ENCODE assay signal across 8 cellular contexts in genomic region chrX:130060122-130061069, GRCh38. TPM values are rescaled to one million over a fixed set of nuclear protein-coding genes. Genes with fewer than 3 reads are reported as not detected.
A peak's percentile ranks its signal among the peaks of the same experiment; 100 is the strongest.
DNase-seq lines count a peak whose midpoint lies in the region; ATAC-seq and TF ChIP-seq lines count a peak whose summit lies in the region.

No MANE protein-coding gene starts in this region.

- H3K9ac ChIP-seq in neural cell (ENCODE audit: low read length): peak overlapping the region; percentile 12

- H4K20me1 ChIP-seq in neural cell (ENCODE audit: insufficient read depth): no peaks in the 10 kb centered on the region

- no peaks in the 10 kb centered on the region for H3K9me3 Mint-ChIP-seq in IgD-negative memory B cell
- H3K9me3 Mint-ChIP-seq in stimulated activated naive CD8-positive, alpha-beta T cell treated with anti-CD3 and anti-CD28 coated beads, Interleukin-15, Interleukin-2, amounts not matched to agents 100 ng/mL and 50 ng/mL, for 24 hours: no peaks in the 10 kb centered on the region

- H3K79me2 ChIP-seq in neural cell (replicated peaks; ENCODE audit: insufficient read depth, low read length): no peaks in the 10 kb centered on the region

- no peak overlapping the region for H3K27ac ChIP-seq in neural cell (ENCODE audit: low read length)

- no peak overlapping the region for H3K4me2 ChIP-seq in neural cell (ENCODE audit: low read length)

- no peaks in the 10 kb centered on the region for H3F3A ChIP-seq in neural cell (ENCODE audit: insufficient read depth, low read length, poor library complexity, severe bottlenecking)

- peaks cover 0 to 5% (median 4%) of the 10 kb centered on the region in 3 donors for H3K4me1 Mint-ChIP-seq in IgD-negative memory B cell
- H3K4me1 Mint-ChIP-seq in stimulated activated naive CD8-positive, alpha-beta T cell treated with anti-CD3 and anti-CD28 coated beads, Interleukin-15, Interleukin-2, amounts not matched to agents 100 ng/mL and 50 ng/mL, for 24 hours (ENCODE audit: low read depth): peaks cover 11% of the 10 kb centered on the region

- DNase-seq in DMS79 treated with DMSO at 0.1 percent for 48 hours (lab: John Stamatoyannopoulos, UW) (peak; percentile 44), RPMI7951 (ENCODE audit: low read depth) (peak; percentile 53), fibroblast of villous mesenchyme (ENCODE audit: low read depth) (peak; percentile 61)
- DNase-seq in activated T-helper 9 cell treated with anti-CD3 and anti-CD28 coated beads, Interleukin-2, amount 50 U/mL, for 16 hours (ENCODE audit: low read depth): peak; percentile 74

- peak overlapping the region in 1 of 3 donors; percentile 84 for H3K27ac Mint-ChIP-seq in IgD-negative memory B cell
- peak overlapping the region; percentile 65 for H3K27ac Mint-ChIP-seq in stimulated activated naive CD8-positive, alpha-beta T cell treated with anti-CD3 and anti-CD28 coated beads, Interleukin-15, Interleukin-2, amounts not matched to agents 100 ng/mL and 50 ng/mL, for 24 hours

- H3K9me2 ChIP-seq in neural cell (ENCODE audit: insufficient read depth, low read length): no peaks in the 10 kb centered on the region

- H3K27me3 ChIP-seq in neural cell (ENCODE audit: insufficient read depth, low read depth, low read length): no peaks in the 10 kb centered on the region

- peak; percentile 90 for ATAC-seq in GM21717 (IDR thresholded peaks at IDR 0.05; ENCODE audit: unreplicated experiment)

- peaks cover 1% of the 10 kb centered on the region for H3K36me3 Mint-ChIP-seq in IgD-negative memory B cell
- H3K36me3 Mint-ChIP-seq in stimulated activated naive CD8-positive, alpha-beta T cell treated with anti-CD3 and anti-CD28 coated beads, Interleukin-15, Interleukin-2, amounts not matched to agents 100 ng/mL and 50 ng/mL, for 24 hours (ENCODE audit: low read depth): peaks cover 4% of the 10 kb centered on the region

- no peaks in the 10 kb centered on the region for H3K36me3 ChIP-seq in neural cell (ENCODE audit: insufficient read depth, low read length)

- H3K9me3 ChIP-seq in neural cell (ENCODE audit: low read length): no peaks in the 10 kb centered on the region

- peak; percentile 78 for TF ChIP-seq RAD21 in neural cell (conservative IDR thresholded peaks at IDR 0.05)

- TF ChIP-seq EP300 in neural cell (conservative IDR thresholded peaks at IDR 0.05; ENCODE audit: poor library complexity, severe bottlenecking): no peak

- peak overlapping the region; percentile 63 for H3K4me3 ChIP-seq in fibroblast of villous mesenchyme (ENCODE audit: low read depth, low read length)
- peak overlapping the region; percentile 65 for H3K4me3 ChIP-seq in neural cell (ENCODE audit: low read length)

- H3K27me3 Mint-ChIP-seq in IgD-negative memory B cell: peaks cover 5% of the 10 kb centered on the region
- H3K27me3 Mint-ChIP-seq in stimulated activated naive CD8-positive, alpha-beta T cell treated with anti-CD3 and anti-CD28 coated beads, Interleukin-15, Interleukin-2, amounts not matched to agents 100 ng/mL and 50 ng/mL, for 24 hours: no peaks in the 10 kb centered on the region

- no peak overlapping the region for H2AFZ ChIP-seq in neural cell (ENCODE audit: low read depth, low read length)

- peak overlapping the region; percentile 75 to 94 (median 86) for H3K4me3 Mint-ChIP-seq in IgD-negative memory B cell
- H3K4me3 Mint-ChIP-seq in stimulated activated naive CD8-positive, alpha-beta T cell treated with anti-CD3 and anti-CD28 coated beads, Interleukin-15, Interleukin-2, amounts not matched to agents 100 ng/mL and 50 ng/mL, for 24 hours: peak overlapping the region; percentile 75

- TF ChIP-seq CTCF in fibroblast of villous mesenchyme (IDR thresholded peaks at IDR 0.05; ENCODE audit: insufficient read depth, low read depth, low read length) (peak; percentile 72), neural cell (IDR thresholded peaks at IDR 0.05; ENCODE audit: poor library complexity, severe bottlenecking) (peak; percentile 84)

TF ChIP-seq in neural cell, 6 proteins besides CTCF, POLR2A, EP300 and RAD21:
- TF ChIP-seq SMC3 (conservative IDR thresholded peaks at IDR 0.05; ENCODE audit: poor library complexity): peak; percentile 86
- TF ChIP-seq MXI1 (conservative IDR thresholded peaks at IDR 0.05; ENCODE audit: poor library complexity, severe bottlenecking): no peak

RNA-seq across cellular contexts. Expression of gene ELF4, which starts 49.9 kb away (rescaled TPM):
- 15.6 TPM for polyA plus RNA-seq in IgD-negative memory B cell
- 10.5 and 10.6 TPM in 2 replicates for total RNA-seq in RPMI7951 (2014; rRNA removed; shearing (Covaris generic))
- total RNA-seq in fibroblast of villous mesenchyme: 16.4 and 21.3 TPM in 2 replicates
- polyA plus RNA-seq in neural cell: not detected in 2 replicates
- 0.24 TPM in 1 of 2 replicates, not detected in the other for polyA minus RNA-seq in neural cell
